Comparison of ENCODE assay signal across 21 cellular contexts in the genomic region with DNA sequence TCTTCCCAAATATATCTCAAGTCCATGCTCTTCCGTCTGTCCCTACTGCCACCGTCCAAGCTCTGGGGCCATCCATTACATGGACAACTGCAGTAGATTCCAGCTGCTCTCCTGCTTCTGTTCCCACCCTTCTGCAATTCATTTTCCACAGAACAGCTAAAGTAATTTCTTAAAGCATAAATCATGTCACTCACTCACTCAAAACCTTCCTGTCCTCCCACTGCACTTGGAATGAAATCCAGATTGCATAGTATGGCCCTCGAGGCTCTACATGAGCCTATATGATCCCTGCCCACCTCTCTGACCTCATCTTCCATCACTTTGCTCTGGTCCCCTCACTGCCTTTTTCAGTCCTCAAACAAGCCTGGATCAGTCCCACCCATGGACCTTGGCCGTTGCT.
"Had no signal": no experiment of that assay in that cellular context is flagged by ENCODE, and none has a peak within 500 bp of the region (broad histone marks: within the 10 kb centered on the region; RNA-seq: fewer than 3 reads in every experiment).

No MANE protein-coding gene starts in this region.

- H3K36me3 ChIP-seq: adrenal gland, neutrophil, upper lobe of left lung had no signal

- H3K27me3 Mint-ChIP-seq: activated naive CD4-positive, alpha-beta T cell treated with anti-CD3 and anti-CD28 coated beads, Interleukin-2, amount 50 U/mL, for 24 hours; activated T-helper 17 cell treated with anti-CD3 and anti-CD28 coated beads, Interleukin-2, amount 50 U/mL, for 72 hours; naive thymus-derived CD4-positive, alpha-beta T cell; stimulated activated naive B cell treated with anti-CD40 and anti-IgM and Interleukin-4, amounts not matched to agents 10 μg/mL and 1 μg/mL and 100 μg/mL, for 72 hours had no signal

- H3K4me3 ChIP-seq: adrenal gland, coronary artery, heart right ventricle, upper lobe of left lung had no signal

- H3K4me3 Mint-ChIP-seq: activated naive CD4-positive, alpha-beta T cell treated with anti-CD3 and anti-CD28 coated beads, Interleukin-2, amount 50 U/mL, for 24 hours; activated T-helper 17 cell treated with anti-CD3 and anti-CD28 coated beads, Interleukin-2, amount 50 U/mL, for 72 hours; stimulated activated naive B cell treated with anti-CD40 and anti-IgM and Interleukin-4, amounts not matched to agents 10 μg/mL and 1 μg/mL and 100 μg/mL, for 72 hours; T-helper 2 cell treated with Interferon-gamma antibody and Interleukin-4, amounts not matched to agents 5 μg/mL and 100 μg/mL, for 36 hours had no signal

- H3K27ac ChIP-seq: neutrophil had no signal

- H3K36me3 Mint-ChIP-seq: stimulated activated naive B cell treated with anti-CD40 and anti-IgM and Interleukin-4, amounts not matched to agents 10 μg/mL and 1 μg/mL and 100 μg/mL, for 72 hours had no signal

- H3K9me3 ChIP-seq: adrenal gland, neutrophil, upper lobe of left lung had no signal

- H3K27me3 ChIP-seq: adrenal gland, heart right ventricle, neutrophil, upper lobe of left lung had no signal

- ATAC-seq: activated T-helper 17 cell treated with anti-CD3 and anti-CD28 coated beads, Interleukin-2, amount 50 U/mL, for 72 hours; left lobe of liver; naive thymus-derived CD4-positive, alpha-beta T cell; stimulated activated naive B cell treated with anti-CD40 and anti-IgM and Interleukin-4, amounts not matched to agents 10 μg/mL and 1 μg/mL and 100 μg/mL, for 72 hours had no signal

- DNase-seq: activated CD4-positive, alpha-beta T cell treated with anti-CD3 and anti-CD28 coated beads, Interleukin-2, amount 50 U/mL, for 48 hours; adrenal gland; caudate nucleus; effector CD4-positive, alpha-beta T cell; foreskin melanocyte; heart right ventricle; mammary epithelial cell; naive thymus-derived CD4-positive, alpha-beta T cell; posterior cingulate gyrus; stimulated activated CD4-positive, alpha-beta T cell treated with anti-CD3 and anti-CD28 coated beads, Interleukin-15, amount 100 ng/mL, for 24 hours; stimulated activated CD4-positive, alpha-beta T cell treated with anti-CD3 and anti-CD28 coated beads, Interleukin-4, amount 100 ng/mL, for 1 hour; stimulated activated naive B cell treated with anti-CD40 and anti-IgM and Interleukin-4, amounts not matched to agents 10 μg/mL and 1 μg/mL and 100 μg/mL, for 72 hours; substantia nigra; SW 1271; upper lobe of left lung had no signal

- H3K27ac Mint-ChIP-seq: activated T-helper 17 cell treated with anti-CD3 and anti-CD28 coated beads, Interleukin-2, amount 50 U/mL, for 72 hours; naive thymus-derived CD4-positive, alpha-beta T cell; stimulated activated naive B cell treated with anti-CD40 and anti-IgM and Interleukin-4, amounts not matched to agents 10 μg/mL and 1 μg/mL and 100 μg/mL, for 72 hours; T-helper 2 cell treated with Interferon-gamma antibody and Interleukin-4, amounts not matched to agents 5 μg/mL and 100 μg/mL, for 36 hours had no signal

- H3K9me3 Mint-ChIP-seq: activated naive CD4-positive, alpha-beta T cell treated with anti-CD3 and anti-CD28 coated beads, Interleukin-2, amount 50 U/mL, for 24 hours; activated T-helper 17 cell treated with anti-CD3 and anti-CD28 coated beads, Interleukin-2, amount 50 U/mL, for 72 hours; T-helper 2 cell treated with Interferon-gamma antibody and Interleukin-4, amounts not matched to agents 5 μg/mL and 100 μg/mL, for 36 hours had no signal
